ENCODE assay signal across 1 cellular context in genomic region chr6:30568245-30568644, GRCh38.
A peak's percentile ranks its signal among the peaks of the same experiment; 100 is the strongest.
TF ChIP-seq lines count a peak whose summit lies in the region.

No MANE protein-coding gene starts in this region.

TF ChIP-seq in GM12878, 131 proteins besides CTCF, POLR2A, EP300 and RAD21:
- TF ChIP-seq PAX5 (IDR thresholded peaks at IDR 0.05; ENCODE audit: borderline replicate concordance, low read depth, low read length) (no peak), MXI1 (IDR thresholded peaks at IDR 0.05; ENCODE audit: low read depth, low read length) (no peak), CUX1 (IDR thresholded peaks at IDR 0.05; ENCODE audit: insufficient replicate concordance, low read depth, low read length) (no peak), DPF2 (IDR thresholded peaks at IDR 0.05) (0 out of 2 replicates have a peak, but pooled peaks have one; percentile 40), MTA2 (IDR thresholded peaks at IDR 0.05; ENCODE audit: low read depth) (peak; percentile 28; the same call in 1 of the 2 replicates), NR2F1 (conservative IDR thresholded peaks at IDR 0.05) (peak; percentile 45; the same call in 1 of the 2 replicates), PKNOX1 (IDR thresholded peaks at IDR 0.05) (0 out of 2 replicates have a peak, but pooled peaks have one; percentile 36), IRF4 (IDR thresholded peaks at IDR 0.05; ENCODE audit: low read depth, low read length) (no peak), SMAD1 (IDR thresholded peaks at IDR 0.05; ENCODE audit: low read depth, partially characterized antibody) (peak; percentile 67), BHLHE40 (IDR thresholded peaks at IDR 0.05; ENCODE audit: borderline replicate concordance in 1 of 2, low read depth in 2 of 2, low read length in 1 of 2) (0 out of 4 replicates have a peak, but pooled peaks of 1 of the 2 experiments have one; percentile 17), IKZF1 (conservative IDR thresholded peaks at IDR 0.05) (0 out of 2 replicates have a peak, but pooled peaks have one; percentile 27)
